Comparison of ENCODE assay signal across 1 cellular context in the genomic region with DNA sequence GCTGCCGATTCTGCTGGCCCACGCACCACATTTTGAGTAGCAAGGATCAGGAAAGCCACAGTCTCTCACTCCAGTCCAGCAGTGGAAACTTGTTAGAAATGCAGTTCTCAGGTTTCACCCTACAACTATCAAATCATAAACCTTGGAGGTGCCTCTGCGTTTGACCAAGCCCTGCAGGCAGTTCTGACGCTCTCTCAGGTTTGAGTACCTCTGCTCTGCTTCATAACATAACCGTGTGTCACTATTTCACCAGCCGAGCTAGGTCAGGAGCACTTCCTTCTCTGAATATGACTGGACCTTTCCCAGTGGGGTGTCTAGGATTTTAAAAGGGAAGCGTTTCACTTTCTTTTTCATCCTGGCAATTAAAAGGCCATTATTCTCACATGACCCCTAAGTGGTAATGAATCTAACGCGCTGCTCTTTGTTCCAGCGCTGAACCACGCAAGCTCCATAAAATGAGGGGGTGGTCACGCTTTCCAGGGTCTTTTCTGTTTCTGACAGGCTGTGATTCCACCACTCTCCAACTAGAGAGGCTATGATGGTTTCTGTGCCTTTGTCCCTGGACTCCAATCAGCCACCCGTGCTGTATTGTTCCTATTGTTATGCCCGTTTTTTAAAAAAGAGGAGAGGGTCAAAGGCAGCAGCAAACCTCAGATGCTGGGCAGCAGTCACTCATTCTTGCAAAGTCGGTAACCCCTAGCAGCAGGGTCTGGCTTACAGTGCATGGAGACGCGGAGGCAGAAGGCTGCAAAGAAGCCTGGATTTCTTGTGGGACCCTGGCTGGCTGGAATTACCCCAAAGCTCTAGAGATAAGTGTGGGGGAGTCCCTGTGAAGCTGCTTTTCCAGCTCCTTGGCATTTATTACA.
TF ChIP-seq lines count a peak whose summit lies in the region.

No MANE protein-coding gene starts in this region.

TF ChIP-seq in GM23338, 12 proteins besides CTCF, POLR2A, EP300 and RAD21 (continued from another document):
- TF ChIP-seq, protein P1, sequence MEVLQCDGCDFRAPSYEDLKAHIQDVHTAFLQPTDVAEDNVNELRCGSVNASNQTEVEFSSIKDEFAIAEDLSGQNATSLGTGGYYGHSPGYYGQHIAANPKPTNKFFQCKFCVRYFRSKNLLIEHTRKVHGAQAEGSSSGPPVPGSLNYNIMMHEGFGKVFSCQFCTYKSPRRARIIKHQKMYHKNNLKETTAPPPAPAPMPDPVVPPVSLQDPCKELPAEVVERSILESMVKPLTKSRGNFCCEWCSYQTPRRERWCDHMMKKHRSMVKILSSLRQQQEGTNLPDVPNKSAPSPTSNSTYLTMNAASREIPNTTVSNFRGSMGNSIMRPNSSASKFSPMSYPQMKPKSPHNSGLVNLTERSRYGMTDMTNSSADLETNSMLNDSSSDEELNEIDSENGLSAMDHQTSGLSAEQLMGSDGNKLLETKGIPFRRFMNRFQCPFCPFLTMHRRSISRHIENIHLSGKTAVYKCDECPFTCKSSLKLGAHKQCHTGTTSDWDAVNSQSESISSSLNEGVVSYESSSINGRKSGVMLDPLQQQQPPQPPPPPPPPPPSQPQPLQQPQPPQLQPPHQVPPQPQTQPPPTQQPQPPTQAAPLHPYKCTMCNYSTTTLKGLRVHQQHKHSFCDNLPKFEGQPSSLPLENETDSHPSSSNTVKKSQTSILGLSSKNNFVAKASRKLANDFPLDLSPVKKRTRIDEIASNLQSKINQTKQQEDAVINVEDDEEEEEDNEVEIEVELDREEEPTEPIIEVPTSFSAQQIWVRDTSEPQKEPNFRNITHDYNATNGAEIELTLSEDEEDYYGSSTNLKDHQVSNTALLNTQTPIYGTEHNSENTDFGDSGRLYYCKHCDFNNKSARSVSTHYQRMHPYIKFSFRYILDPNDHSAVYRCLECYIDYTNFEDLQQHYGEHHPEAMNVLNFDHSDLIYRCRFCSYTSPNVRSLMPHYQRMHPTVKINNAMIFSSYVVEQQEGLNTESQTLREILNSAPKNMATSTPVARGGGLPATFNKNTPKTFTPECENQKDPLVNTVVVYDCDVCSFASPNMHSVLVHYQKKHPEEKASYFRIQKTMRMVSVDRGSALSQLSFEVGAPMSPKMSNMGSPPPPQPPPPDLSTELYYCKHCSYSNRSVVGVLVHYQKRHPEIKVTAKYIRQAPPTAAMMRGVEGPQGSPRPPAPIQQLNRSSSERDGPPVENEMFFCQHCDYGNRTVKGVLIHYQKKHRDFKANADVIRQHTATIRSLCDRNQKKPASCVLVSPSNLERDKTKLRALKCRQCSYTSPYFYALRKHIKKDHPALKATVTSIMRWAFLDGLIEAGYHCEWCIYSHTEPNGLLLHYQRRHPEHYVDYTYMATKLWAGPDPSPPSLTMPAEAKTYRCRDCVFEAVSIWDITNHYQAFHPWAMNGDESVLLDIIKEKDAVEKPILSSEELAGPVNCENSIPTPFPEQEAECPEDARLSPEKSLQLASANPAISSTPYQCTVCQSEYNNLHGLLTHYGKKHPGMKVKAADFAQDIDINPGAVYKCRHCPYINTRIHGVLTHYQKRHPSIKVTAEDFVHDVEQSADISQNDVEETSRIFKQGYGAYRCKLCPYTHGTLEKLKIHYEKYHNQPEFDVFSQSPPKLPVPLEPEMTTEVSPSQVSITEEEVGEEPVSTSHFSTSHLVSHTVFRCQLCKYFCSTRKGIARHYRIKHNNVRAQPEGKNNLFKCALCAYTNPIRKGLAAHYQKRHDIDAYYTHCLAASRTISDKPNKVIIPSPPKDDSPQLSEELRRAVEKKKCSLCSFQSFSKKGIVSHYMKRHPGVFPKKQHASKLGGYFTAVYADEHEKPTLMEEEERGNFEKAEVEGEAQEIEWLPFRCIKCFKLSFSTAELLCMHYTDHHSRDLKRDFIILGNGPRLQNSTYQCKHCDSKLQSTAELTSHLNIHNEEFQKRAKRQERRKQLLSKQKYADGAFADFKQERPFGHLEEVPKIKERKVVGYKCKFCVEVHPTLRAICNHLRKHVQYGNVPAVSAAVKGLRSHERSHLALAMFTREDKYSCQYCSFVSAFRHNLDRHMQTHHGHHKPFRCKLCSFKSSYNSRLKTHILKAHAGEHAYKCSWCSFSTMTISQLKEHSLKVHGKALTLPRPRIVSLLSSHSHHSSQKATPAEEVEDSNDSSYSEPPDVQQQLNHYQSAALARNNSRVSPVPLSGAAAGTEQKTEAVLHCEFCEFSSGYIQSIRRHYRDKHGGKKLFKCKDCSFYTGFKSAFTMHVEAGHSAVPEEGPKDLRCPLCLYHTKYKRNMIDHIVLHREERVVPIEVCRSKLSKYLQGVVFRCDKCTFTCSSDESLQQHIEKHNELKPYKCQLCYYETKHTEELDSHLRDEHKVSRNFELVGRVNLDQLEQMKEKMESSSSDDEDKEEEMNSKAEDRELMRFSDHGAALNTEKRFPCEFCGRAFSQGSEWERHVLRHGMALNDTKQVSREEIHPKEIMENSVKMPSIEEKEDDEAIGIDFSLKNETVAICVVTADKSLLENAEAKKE (CRISPR knock-in tag; IDR thresholded peaks at IDR 0.05) = no peak
- TF ChIP-seq JUNB (IDR thresholded peaks at IDR 0.05; ENCODE audit: unreplicated experiment) (no peak), CREB1 (CRISPR knock-in tag; IDR thresholded peaks at IDR 0.05; ENCODE audit: low read depth) (no peak), EZH2phosphoT487 (IDR thresholded peaks at IDR 0.05; ENCODE audit: unreplicated experiment) (no peak), ZNF114 (CRISPR knock-in tag; IDR thresholded peaks at IDR 0.05) (no peak), POLR2AphosphoS5 (IDR thresholded peaks at IDR 0.05; ENCODE audit: low read depth) (no peak)
